In the genomic region with DNA sequence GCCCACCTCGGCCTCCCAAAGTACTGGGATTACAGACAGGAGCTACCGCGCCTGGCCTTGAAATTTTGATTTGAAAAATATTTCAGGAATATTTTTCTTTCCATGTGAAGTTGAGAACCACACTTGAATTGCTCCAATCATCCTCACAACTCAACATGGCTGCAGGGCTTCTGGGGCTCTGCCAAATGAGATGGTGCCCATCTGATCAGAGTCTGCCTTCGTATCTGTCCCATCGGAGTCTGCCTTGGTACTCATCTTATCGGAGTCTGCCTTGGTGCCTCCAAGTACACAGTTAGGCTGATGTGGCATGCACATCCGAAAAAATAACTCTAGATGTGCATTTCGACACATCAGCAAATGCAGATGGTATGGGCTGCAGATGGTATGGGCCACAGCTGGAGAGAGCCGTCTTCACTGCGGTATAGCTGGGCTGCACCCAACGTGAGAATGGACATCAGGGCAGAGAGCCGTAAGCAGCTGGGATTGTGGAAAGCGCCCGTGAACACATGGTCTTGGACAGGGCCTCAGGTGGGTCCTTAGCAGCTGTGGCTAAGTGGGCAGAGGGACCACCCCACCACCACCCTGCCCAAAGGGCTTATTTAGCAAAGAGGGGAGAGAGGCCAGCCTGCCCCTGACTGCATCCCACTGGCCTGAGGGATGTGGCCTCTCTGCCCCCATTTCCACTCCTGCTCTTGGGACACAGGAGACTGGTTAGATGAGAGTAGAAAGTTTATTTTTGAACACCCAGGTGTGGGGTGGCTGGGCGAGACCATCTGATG, we compare ENCODE assay signal across 29 cellular contexts.
"Had no signal": no experiment of that assay in that cellular context is flagged by ENCODE, and none has a peak within 500 bp of the region (broad histone marks: within the 10 kb centered on the region; RNA-seq: fewer than 3 reads in every experiment).

No MANE protein-coding gene starts in this region.

- H3K9me3 Mint-ChIP-seq: activated CD4-positive, alpha-beta memory T cell treated with anti-CD3 and anti-CD28 coated beads, Interleukin-2, amount 10 ng/mL, durations not matched to agents 7 days and 5 days; activated naive CD4-positive, alpha-beta T cell treated with anti-CD3 and anti-CD28 coated beads, Interleukin-2, amount 10 ng/mL, durations not matched to agents 7 days and 5 days; activated naive CD8-positive, alpha-beta T cell treated with anti-CD3 and anti-CD28 coated beads, Interleukin-2, amount 50 U/mL, for 24 hours; activated T-cell treated with anti-CD3 and anti-CD28 coated beads, Interleukin-2, amount 50 U/mL, for 24 hours; brain had no signal

- DNase-seq: activated CD4-positive, alpha-beta memory T cell treated with anti-CD3 and anti-CD28 coated beads, Interleukin-2, amount 10 ng/mL, durations not matched to agents 7 days and 5 days; activated CD4-positive, alpha-beta T cell treated with anti-CD3 and anti-CD28 coated beads for 36 hours; activated effector memory CD4-positive, alpha-beta T cell treated with Interleukin-2 at 50 U/mL for 16 hours; activated naive CD4-positive, alpha-beta T cell treated with anti-CD3 and anti-CD28 coated beads, Interleukin-2, amount 10 ng/mL, durations not matched to agents 7 days and 5 days; activated naive CD8-positive, alpha-beta T cell treated with anti-CD3 and anti-CD28 coated beads, Interleukin-2, amount 50 U/mL, for 24 hours; activated T-cell treated with anti-CD3 and anti-CD28 coated beads, Interleukin-2, amount 50 U/mL, for 24 hours; anterior cingulate cortex; caudate nucleus; cerebellar nuclear complex; Kasumi-1; KG1; MG63; NCI-H1048; NCI-H1105 treated with DMSO at 0.1 percent for 48 hours; NCI-H1436 treated with DMSO at 0.1 percent for 48 hours; NCI-H1694 treated with DMSO at 0.1 percent for 48 hours; NCI-H2029; NCI-H345; NCI-H524 treated with DMSO at 0.1 percent for 48 hours; PC-3; Peyer's patch; RPMI8226; SHP77 treated with DMSO at 0.1 percent for 48 hours; SW 1271; T-helper 1 cell; T1000 had no signal

- ATAC-seq: activated CD4-positive, alpha-beta T cell treated with anti-CD3 and anti-CD28 coated beads for 36 hours; activated CD4-positive, CD25-positive, alpha-beta regulatory T cell treated with anti-CD3 and anti-CD28 coated beads, Interleukin-2, amount 50 U/mL, for 24 hours; activated naive CD8-positive, alpha-beta T cell treated with anti-CD3 and anti-CD28 coated beads, Interleukin-2, amount 50 U/mL, for 24 hours; PC-3 had no signal

- H3K27ac Mint-ChIP-seq: activated CD4-positive, alpha-beta memory T cell treated with anti-CD3 and anti-CD28 coated beads, Interleukin-2, amount 10 ng/mL, durations not matched to agents 7 days and 5 days; activated CD4-positive, alpha-beta T cell treated with anti-CD3 and anti-CD28 coated beads for 36 hours; activated naive CD4-positive, alpha-beta T cell treated with anti-CD3 and anti-CD28 coated beads, Interleukin-2, amount 10 ng/mL, durations not matched to agents 7 days and 5 days; activated naive CD8-positive, alpha-beta T cell; activated naive CD8-positive, alpha-beta T cell treated with anti-CD3 and anti-CD28 coated beads, Interleukin-2, amount 50 U/mL, for 24 hours; activated T-cell treated with anti-CD3 and anti-CD28 coated beads, Interleukin-2, amount 50 U/mL, for 24 hours; brain had no signal

- H3K4me3 Mint-ChIP-seq: activated CD4-positive, alpha-beta memory T cell treated with anti-CD3 and anti-CD28 coated beads, Interleukin-2, amount 10 ng/mL, durations not matched to agents 7 days and 5 days; activated CD4-positive, alpha-beta T cell treated with anti-CD3 and anti-CD28 coated beads for 36 hours; activated naive CD4-positive, alpha-beta T cell treated with anti-CD3 and anti-CD28 coated beads, Interleukin-2, amount 10 ng/mL, durations not matched to agents 7 days and 5 days; activated naive CD8-positive, alpha-beta T cell; activated naive CD8-positive, alpha-beta T cell treated with anti-CD3 and anti-CD28 coated beads, Interleukin-2, amount 50 U/mL, for 24 hours; activated T-cell treated with anti-CD3 and anti-CD28 coated beads, Interleukin-2, amount 50 U/mL, for 24 hours; brain had no signal

- H3K27me3 Mint-ChIP-seq: activated CD4-positive, alpha-beta memory T cell treated with anti-CD3 and anti-CD28 coated beads, Interleukin-2, amount 10 ng/mL, durations not matched to agents 7 days and 5 days; activated CD4-positive, alpha-beta T cell treated with anti-CD3 and anti-CD28 coated beads for 36 hours; activated naive CD4-positive, alpha-beta T cell treated with anti-CD3 and anti-CD28 coated beads, Interleukin-2, amount 10 ng/mL, durations not matched to agents 7 days and 5 days; activated naive CD8-positive, alpha-beta T cell; activated naive CD8-positive, alpha-beta T cell treated with anti-CD3 and anti-CD28 coated beads, Interleukin-2, amount 50 U/mL, for 24 hours; activated T-cell treated with anti-CD3 and anti-CD28 coated beads, Interleukin-2, amount 50 U/mL, for 24 hours; brain had no signal
